15 cellular contexts compared by ENCODE assay signal in genomic region chr18:60246606-60247005, GRCh38.
DNase-seq lines count a peak whose midpoint lies in the region; ATAC-seq and TF ChIP-seq lines count a peak whose summit lies in the region.
"Had no signal": no experiment of that assay in that cellular context is flagged by ENCODE, and none has a peak within 500 bp of the region (broad histone marks: within the 10 kb centered on the region; RNA-seq: fewer than 3 reads in every experiment).

No MANE protein-coding gene starts in this region.

- H3K4me1 ChIP-seq in heart right ventricle, result no peaks in the 10 kb centered on the region
- H3K4me1 ChIP-seq in prostate gland (replicated peaks), result no peaks in the 10 kb centered on the region
- H3K4me1 ChIP-seq: Peyer's patch had no signal

- no peak for TF ChIP-seq POLR2A in prostate gland (IDR thresholded peaks at IDR 0.05)

- no peaks in the 10 kb centered on the region for H3K36me3 ChIP-seq in heart right ventricle
- H3K36me3 ChIP-seq in prostate gland, result no peaks in the 10 kb centered on the region
- H3K36me3 ChIP-seq: cardiac muscle cell, Peyer's patch had no signal

- ATAC-seq in GM19351 (IDR thresholded peaks at IDR 0.05; ENCODE audit: unreplicated experiment) (peak; percentile 77), HG02763 (IDR thresholded peaks at IDR 0.05; ENCODE audit: unreplicated experiment) (peak; percentile 87), HG03520 (IDR thresholded peaks at IDR 0.05; ENCODE audit: unreplicated experiment) (peak; percentile 83), heart right ventricle (no peak)
- ATAC-seq: activated T-cell treated with anti-CD3 and anti-CD28 coated beads, Interleukin-2, amount 50 U/mL, for 4 hours had no signal

- no peak overlapping the region for H3K27ac ChIP-seq in heart right ventricle
- no peak overlapping the region for H3K27ac ChIP-seq in prostate gland
- H3K27ac ChIP-seq: cardiac muscle cell, Peyer's patch had no signal

- H3K4me3 ChIP-seq in heart right ventricle (no peak overlapping the region), prostate gland (no peak overlapping the region)
- H3K4me3 ChIP-seq: cardiac muscle cell, Peyer's patch had no signal

- in situ Hi-C loops in G401 (cut with HindIII; ENCODE audit: low sequenced_read_pairs), result no loop called here

- 76 to 77% methylated on average over 1 of the region's 1 CpG for WGBS in heart right ventricle, 2 donors
- 82% methylated on average over 1 of the region's 1 CpG for WGBS in prostate gland

- H3K9me3 ChIP-seq in heart right ventricle (peaks cover 0 to 5% (median 0%) of the 10 kb centered on the region in 11 donors), prostate gland (no peaks in the 10 kb centered on the region)
- H3K9me3 ChIP-seq: Peyer's patch had no signal

- TF ChIP-seq CTCF in heart right ventricle (IDR thresholded peaks at IDR 0.05) (no peak), prostate gland (IDR thresholded peaks at IDR 0.05) (no peak)

- intact Hi-C loops in heart right ventricle (cut with DNase I) (no loop called here), prostate gland (cut with DNase I) (no loop called here)

- H3K27me3 ChIP-seq in heart right ventricle, result no peaks in the 10 kb centered on the region
- no peaks in the 10 kb centered on the region for H3K27me3 ChIP-seq in prostate gland (replicated peaks; ENCODE audit: insufficient read depth)
- H3K27me3 ChIP-seq: cardiac muscle cell, Peyer's patch had no signal

- DNase-seq in heart right ventricle, result no peak
- DNase-seq in G401 (ENCODE audit: low spot score), result no peak
- DNase-seq in prostate gland (ENCODE audit: low spot score), result no peak
- DNase-seq in T1000 (lab: John Stamatoyannopoulos, UW), result no peak
- DNase-seq: activated T-cell treated with anti-CD3 and anti-CD28 coated beads, Interleukin-2, amount 50 U/mL, for 4 hours; EL; HCEC 1CT; NCI-H1092; occipital lobe; Peyer's patch; stimulated activated CD4-positive, alpha-beta T cell treated with anti-CD3 and anti-CD28 coated beads, Interleukin-1b, Interleukin-23, amount 100 ng/mL, for 48 hours had no signal

Comparison
In these comparisons a context has a peak if more than half of its experiments do, and no peak if none do; other contexts are left out.
1. ATAC-seq: peak in GM19351 (single experiment), HG02763 (single experiment) and HG03520 (single experiment); none in heart right ventricle (0 of 8).